Comparison of ENCODE assay signal across 15 cellular contexts in the genomic region with DNA sequence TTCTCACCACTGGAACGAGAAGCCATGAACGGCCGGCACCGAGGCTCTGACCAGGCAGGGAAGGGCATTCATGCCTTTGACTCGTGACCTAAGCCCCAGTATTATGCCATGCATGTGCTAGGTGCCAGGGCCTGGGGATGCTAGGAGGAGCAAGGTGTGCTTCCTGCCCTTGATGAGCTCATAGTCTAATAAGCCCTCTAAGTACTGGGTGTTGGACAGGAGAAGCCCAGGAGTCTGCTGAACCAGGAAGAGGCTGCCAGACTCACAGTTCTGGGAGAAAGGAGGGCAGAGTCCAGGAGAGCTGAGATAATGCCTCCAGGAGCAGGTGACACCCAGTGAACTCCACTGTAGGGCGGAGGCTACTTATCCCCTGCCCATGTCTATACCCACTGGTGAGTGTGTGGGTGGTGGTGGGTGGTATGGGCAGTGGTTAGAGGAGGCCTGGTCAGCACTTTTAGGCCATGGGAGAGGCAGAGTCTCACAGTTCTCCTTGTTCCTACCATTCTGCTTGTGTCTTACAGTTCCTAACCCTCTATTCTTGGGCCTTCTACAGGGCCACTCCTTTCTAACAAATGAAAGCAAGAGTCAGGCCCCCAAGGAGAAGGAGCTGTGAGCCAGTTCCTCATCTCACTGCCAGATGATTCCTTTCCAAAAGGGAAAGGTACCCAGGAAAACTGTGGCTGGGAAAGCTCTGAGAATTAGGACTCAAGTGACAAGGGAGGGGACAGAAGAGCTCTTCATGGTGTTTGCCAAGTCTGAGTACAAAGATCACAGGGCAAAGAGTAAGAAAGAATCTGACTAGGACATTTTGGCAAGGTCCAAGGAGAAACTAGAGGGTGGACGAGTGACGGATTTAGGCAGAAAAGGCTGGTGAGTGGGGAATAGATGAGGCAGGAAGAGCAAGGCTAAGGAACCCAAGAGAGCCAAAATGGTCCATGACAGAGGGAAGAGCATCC.
"Had no signal": no experiment of that assay in that cellular context is flagged by ENCODE, and none has a peak within 500 bp of the region (broad histone marks: within the 10 kb centered on the region; RNA-seq: fewer than 3 reads in every experiment).

No MANE protein-coding gene starts in this region.

- H3K27me3 ChIP-seq: gastroesophageal sphincter, left lung, upper lobe of right lung had no signal

- H3K27ac Mint-ChIP-seq: activated CD4-positive, alpha-beta memory T cell treated with anti-CD3 and anti-CD28 coated beads, Interleukin-2, amount 10 ng/mL, durations not matched to agents 7 days and 5 days; activated naive CD8-positive, alpha-beta T cell treated with anti-CD3 and anti-CD28 coated beads, Interleukin-2, amount 10 ng/mL, durations not matched to agents 7 days and 5 days; natural killer cell treated with Interleukin-12 subunit alpha and Interleukin-12 subunit beta and Interleukin-15 and Interleukin-18, amount 100 ng/mL, for 72 hours; stimulated activated naive CD8-positive, alpha-beta T cell treated with anti-CD3 and anti-CD28 coated beads, Interleukin-15, Interleukin-2, amounts not matched to agents 100 ng/mL and 50 ng/mL, for 24 hours; WTC11 had no signal

- H3K9me3 Mint-ChIP-seq: activated CD4-positive, alpha-beta memory T cell treated with anti-CD3 and anti-CD28 coated beads, Interleukin-2, amount 10 ng/mL, durations not matched to agents 7 days and 5 days; activated naive CD8-positive, alpha-beta T cell treated with anti-CD3 and anti-CD28 coated beads, Interleukin-2, amount 10 ng/mL, durations not matched to agents 7 days and 5 days; natural killer cell treated with Interleukin-12 subunit alpha and Interleukin-12 subunit beta and Interleukin-15 and Interleukin-18, amount 100 ng/mL, for 72 hours; stimulated activated naive CD8-positive, alpha-beta T cell treated with anti-CD3 and anti-CD28 coated beads, Interleukin-15, Interleukin-2, amounts not matched to agents 100 ng/mL and 50 ng/mL, for 24 hours; WTC11 had no signal

- ATAC-seq: gastroesophageal sphincter; left lung; natural killer cell treated with Interleukin-12 subunit alpha and Interleukin-12 subunit beta and Interleukin-15 and Interleukin-18, amount 100 ng/mL, for 72 hours; sciatic nerve; upper lobe of right lung; WTC11 had no signal

- H3K4me3 Mint-ChIP-seq: activated CD4-positive, alpha-beta memory T cell treated with anti-CD3 and anti-CD28 coated beads, Interleukin-2, amount 10 ng/mL, durations not matched to agents 7 days and 5 days; activated naive CD8-positive, alpha-beta T cell treated with anti-CD3 and anti-CD28 coated beads, Interleukin-2, amount 10 ng/mL, durations not matched to agents 7 days and 5 days; natural killer cell treated with Interleukin-12 subunit alpha and Interleukin-12 subunit beta and Interleukin-15 and Interleukin-18, amount 100 ng/mL, for 72 hours; stimulated activated naive CD8-positive, alpha-beta T cell treated with anti-CD3 and anti-CD28 coated beads, Interleukin-15, Interleukin-2, amounts not matched to agents 100 ng/mL and 50 ng/mL, for 24 hours; WTC11 had no signal

- H3K36me3 ChIP-seq: gastroesophageal sphincter, left lung, spleen, upper lobe of right lung had no signal

- H3K36me3 Mint-ChIP-seq: activated naive CD8-positive, alpha-beta T cell treated with anti-CD3 and anti-CD28 coated beads, Interleukin-2, amount 10 ng/mL, durations not matched to agents 7 days and 5 days; natural killer cell treated with Interleukin-12 subunit alpha and Interleukin-12 subunit beta and Interleukin-15 and Interleukin-18, amount 100 ng/mL, for 72 hours; WTC11 had no signal

- H3K4me3 ChIP-seq: gastroesophageal sphincter, left lung, spleen, upper lobe of right lung had no signal

- H3K27ac ChIP-seq: epithelial cell of prostate, gastroesophageal sphincter, left lung, spleen, upper lobe of right lung had no signal

- H3K9me3 ChIP-seq: gastroesophageal sphincter, left lung, spleen, upper lobe of right lung had no signal

- DNase-seq: activated CD4-positive, alpha-beta memory T cell treated with anti-CD3 and anti-CD28 coated beads, Interleukin-2, amount 10 ng/mL, durations not matched to agents 7 days and 5 days; activated CD4-positive, alpha-beta T cell treated with anti-CD3 and anti-CD28 coated beads for 4 hours; activated naive CD4-positive, alpha-beta T cell; activated naive CD8-positive, alpha-beta T cell treated with anti-CD3 and anti-CD28 coated beads, Interleukin-2, amount 10 ng/mL, durations not matched to agents 7 days and 5 days; cerebellar nuclear complex; dermis blood vessel endothelial cell; left lung; spleen; upper lobe of right lung had no signal
